Comparison of ENCODE assay signal across 34 cellular contexts in the genomic region with DNA sequence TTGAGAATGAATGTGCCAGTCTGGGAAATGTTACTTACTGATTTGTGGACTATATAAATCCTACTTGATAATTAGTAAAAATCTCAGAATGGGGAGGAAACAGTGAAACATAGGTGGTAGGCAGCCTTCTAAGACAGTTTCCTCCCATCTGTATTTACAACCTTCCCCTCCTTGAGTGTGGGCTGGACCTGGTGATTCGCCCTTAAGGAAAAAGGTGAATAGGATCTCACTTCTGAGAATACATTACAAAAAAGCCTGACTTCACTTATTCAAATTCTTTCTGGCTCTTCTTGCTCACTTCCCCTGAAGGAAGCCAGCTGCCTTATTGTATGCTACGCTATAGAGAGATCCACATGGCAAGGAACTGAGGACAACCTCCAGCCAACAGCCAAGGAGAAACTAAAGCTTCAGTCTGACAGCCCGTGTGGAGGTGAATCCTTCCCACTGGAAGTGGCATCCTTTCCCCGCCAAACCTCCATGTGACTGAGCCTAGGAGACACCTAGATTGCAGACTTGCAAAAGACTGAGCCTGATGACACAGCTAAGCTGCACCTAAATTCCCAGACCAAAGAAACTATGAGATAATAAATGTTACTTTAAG.
"Had no signal": no experiment of that assay in that cellular context is flagged by ENCODE, and none has a peak within 500 bp of the region (broad histone marks: within the 10 kb centered on the region; RNA-seq: fewer than 3 reads in every experiment).

No MANE protein-coding gene starts in this region.

- H3K9me3 Mint-ChIP-seq: activated CD4-positive, alpha-beta memory T cell treated with anti-CD3 and anti-CD28 coated beads, Interleukin-2, amount 10 ng/mL, durations not matched to agents 7 days and 5 days; activated T-helper 17 cell treated with anti-CD3 and anti-CD28 coated beads, Interleukin-2, amount 50 U/mL, for 72 hours had no signal

- H3K27ac ChIP-seq: brain microvascular endothelial cell, coronary artery, dorsolateral prefrontal cortex, gastroesophageal sphincter, hepatocyte, ovary, right lobe of liver, skin epidermis, upper lobe of left lung, vagina had no signal

- FAIRE-seq: astrocyte, keratinocyte had no signal

- ATAC-seq: activated T-cell treated with anti-CD3 and anti-CD28 coated beads, Interleukin-2, amount 50 U/mL, for 4 hours; activated T-helper 17 cell treated with anti-CD3 and anti-CD28 coated beads, Interleukin-2, amount 50 U/mL, for 72 hours; gastroesophageal sphincter; left cardiac atrium; left ventricle myocardium superior; right lobe of liver; stimulated activated effector memory CD8-positive, alpha-beta T cell treated with anti-CD3 and anti-CD28 coated beads, Interleukin-12 subunit alpha, Interleukin-12 subunit beta, amount 100 ng/mL, for 72 hours had no signal

- H3K4me3 ChIP-seq: coronary artery, dorsolateral prefrontal cortex, gastroesophageal sphincter, hepatocyte, ovary, right lobe of liver, skin epidermis, upper lobe of left lung, vagina had no signal

- H3K4me2 ChIP-seq: hepatocyte had no signal

- H3K36me3 ChIP-seq: brain microvascular endothelial cell, gastroesophageal sphincter, ovary, right lobe of liver, upper lobe of left lung, vagina had no signal

- H3K79me2 ChIP-seq: hepatocyte had no signal

- H3K27ac Mint-ChIP-seq: activated CD4-positive, alpha-beta memory T cell treated with anti-CD3 and anti-CD28 coated beads, Interleukin-2, amount 10 ng/mL, durations not matched to agents 7 days and 5 days; activated CD4-positive, alpha-beta T cell treated with anti-CD3 and anti-CD28 coated beads, Interleukin-2, amount 10 ng/mL, durations not matched to agents 7 days and 5 days; activated T-helper 17 cell treated with anti-CD3 and anti-CD28 coated beads, Interleukin-2, amount 50 U/mL, for 72 hours; naive B cell; nephron progenitor cell; progenitor cell of endocrine pancreas; stimulated activated effector memory CD8-positive, alpha-beta T cell treated with anti-CD3 and anti-CD28 coated beads, Interleukin-12 subunit alpha, Interleukin-12 subunit beta, amount 100 ng/mL, for 72 hours; stimulated activated naive CD8-positive, alpha-beta T cell treated with anti-CD3 and anti-CD28 coated beads, Interleukin-15, Interleukin-2, amounts not matched to agents 100 ng/mL and 50 ng/mL, for 24 hours; T-helper 1 cell treated with Interleukin-12 subunit alpha and Interleukin-12 subunit beta and Interleukin-4 antibody, amounts not matched to agents 30 μg/mL and 1 μg/mL, for 36 hours had no signal

- H3K4me1 ChIP-seq: gastroesophageal sphincter, right lobe of liver, upper lobe of left lung, vagina had no signal

- H3K4me3 Mint-ChIP-seq: activated CD4-positive, alpha-beta memory T cell treated with anti-CD3 and anti-CD28 coated beads, Interleukin-2, amount 10 ng/mL, durations not matched to agents 7 days and 5 days; activated CD4-positive, alpha-beta T cell treated with anti-CD3 and anti-CD28 coated beads, Interleukin-2, amount 10 ng/mL, durations not matched to agents 7 days and 5 days; activated T-cell treated with anti-CD3 and anti-CD28 coated beads, Interleukin-2, amount 50 U/mL, for 4 hours; activated T-helper 17 cell treated with anti-CD3 and anti-CD28 coated beads, Interleukin-2, amount 50 U/mL, for 72 hours; naive B cell; nephron progenitor cell; stimulated activated effector memory CD8-positive, alpha-beta T cell treated with anti-CD3 and anti-CD28 coated beads, Interleukin-12 subunit alpha, Interleukin-12 subunit beta, amount 100 ng/mL, for 72 hours; stimulated activated naive CD8-positive, alpha-beta T cell treated with anti-CD3 and anti-CD28 coated beads, Interleukin-15, Interleukin-2, amounts not matched to agents 100 ng/mL and 50 ng/mL, for 24 hours; T-helper 1 cell treated with Interleukin-12 subunit alpha and Interleukin-12 subunit beta and Interleukin-4 antibody, amounts not matched to agents 30 μg/mL and 1 μg/mL, for 36 hours had no signal

- DNase-seq: activated CD4-positive, alpha-beta memory T cell treated with anti-CD3 and anti-CD28 coated beads, Interleukin-2, amount 10 ng/mL, durations not matched to agents 7 days and 5 days; activated CD4-positive, alpha-beta T cell treated with anti-CD3 and anti-CD28 coated beads for 1 hour; activated CD4-positive, alpha-beta T cell treated with anti-CD3 and anti-CD28 coated beads, Interleukin-2, amount 10 ng/mL, durations not matched to agents 7 days and 5 days; activated CD8-positive, alpha-beta memory T cell treated with anti-CD3 and anti-CD28 coated beads, Interleukin-2, amount 50 U/mL, for 48 hours; activated gamma-delta T cell treated with Interleukin-2 at 50 U/mL for 16 hours; activated naive CD4-positive, alpha-beta T cell treated with anti-CD3 and anti-CD28 coated beads, Interleukin-2, amount 50 U/mL, for 16 hours; activated T-cell treated with anti-CD3 and anti-CD28 coated beads, Interleukin-2, amount 50 U/mL, for 4 hours; amniotic stem cell; brain microvascular endothelial cell; dorsolateral prefrontal cortex; effector memory CD4-positive, alpha-beta T cell; erythroblast; left cardiac atrium; left ventricle myocardium superior; naive B cell; nephron progenitor cell; ovary; right lobe of liver; stimulated activated CD4-positive, alpha-beta T cell treated with anti-CD3 and anti-CD28 coated beads, Interleukin-12 subunit alpha, Interleukin-12 subunit beta, amount 100 ng/mL, for 4 hours; stimulated activated CD4-positive, alpha-beta T cell treated with anti-CD3 and anti-CD28 coated beads, Interleukin-4, amount 100 ng/mL, for 24 hours; T1000; upper lobe of left lung had no signal

- H3K27me3 Mint-ChIP-seq: activated CD4-positive, alpha-beta memory T cell treated with anti-CD3 and anti-CD28 coated beads, Interleukin-2, amount 10 ng/mL, durations not matched to agents 7 days and 5 days; activated CD4-positive, alpha-beta T cell treated with anti-CD3 and anti-CD28 coated beads, Interleukin-2, amount 10 ng/mL, durations not matched to agents 7 days and 5 days; activated T-helper 17 cell treated with anti-CD3 and anti-CD28 coated beads, Interleukin-2, amount 50 U/mL, for 72 hours; naive B cell; progenitor cell of endocrine pancreas; stimulated activated naive CD8-positive, alpha-beta T cell treated with anti-CD3 and anti-CD28 coated beads, Interleukin-15, Interleukin-2, amounts not matched to agents 100 ng/mL and 50 ng/mL, for 24 hours had no signal

- H3K4me1 Mint-ChIP-seq: activated CD4-positive, alpha-beta memory T cell treated with anti-CD3 and anti-CD28 coated beads, Interleukin-2, amount 10 ng/mL, durations not matched to agents 7 days and 5 days; activated CD4-positive, alpha-beta T cell treated with anti-CD3 and anti-CD28 coated beads, Interleukin-2, amount 10 ng/mL, durations not matched to agents 7 days and 5 days; activated T-helper 17 cell treated with anti-CD3 and anti-CD28 coated beads, Interleukin-2, amount 50 U/mL, for 72 hours; naive B cell; nephron progenitor cell; stimulated activated effector memory CD8-positive, alpha-beta T cell treated with anti-CD3 and anti-CD28 coated beads, Interleukin-12 subunit alpha, Interleukin-12 subunit beta, amount 100 ng/mL, for 72 hours had no signal

- H2AFZ ChIP-seq: hepatocyte had no signal

- H3K9me3 ChIP-seq: ovary, right lobe of liver, upper lobe of left lung, vagina had no signal

- H3K27me3 ChIP-seq: brain microvascular endothelial cell, dorsolateral prefrontal cortex, gastroesophageal sphincter, hepatocyte, ovary, right lobe of liver, upper lobe of left lung, vagina had no signal

- H3K36me3 Mint-ChIP-seq: naive B cell; stimulated activated effector memory CD8-positive, alpha-beta T cell treated with anti-CD3 and anti-CD28 coated beads, Interleukin-12 subunit alpha, Interleukin-12 subunit beta, amount 100 ng/mL, for 72 hours had no signal
